In genomic region chr11:122727101-122727929, GRCh38 we compare ENCODE assay signal across 10 cellular contexts.
DNase-seq lines count a peak whose midpoint lies in the region; ATAC-seq, FAIRE-seq and TF ChIP-seq lines count a peak whose summit lies in the region.
"Had no signal": no experiment of that assay in that cellular context is flagged by ENCODE, and none has a peak within 500 bp of the region (broad histone marks: within the 10 kb centered on the region; RNA-seq: fewer than 3 reads in every experiment).

No MANE protein-coding gene starts in this region.

- no peaks in the 10 kb centered on the region for H3K27me3 ChIP-seq in GM23338 (ENCODE audit: insufficient read depth)
- H3K27me3 ChIP-seq in fibroblast of lung (ENCODE audit: control insufficient read depth, insufficient read depth, low read length), result no peaks in the 10 kb centered on the region
- no peaks in the 10 kb centered on the region for H3K27me3 ChIP-seq in thymus (ENCODE audit: control insufficient read depth, insufficient read depth)

- no peaks in the 10 kb centered on the region for H3K9me2 ChIP-seq in GM23338 (ENCODE audit: insufficient read depth)

- WGBS in thymus, result 40% methylated on average over 21 of the region's 21 CpGs

- DNase-seq in GM13977 (ENCODE audit: low spot score) (peak; percentile 53), GM23338 (ENCODE audit: low spot score) (no peak), fibroblast of lung (ENCODE audit: low read depth in 2 of 2) (no peak), H54 (ENCODE audit: insufficient read length, low spot score) (no peak), NCI-H446 treated with DMSO at 0.1 percent for 48 hours (lab: John Stamatoyannopoulos, UW) (no peak), SKM-1 (lab: John Stamatoyannopoulos, UW; ENCODE audit: unreplicated experiment) (no peak)

- FAIRE-seq in H54 (lab: Jason Lieb, UNC), result no peak
- FAIRE-seq: bronchial epithelial cell had no signal

- in situ Hi-C loops in GM13977 (cut with MboI; ENCODE audit: low pct_unique_long_range_greater_than_20kb, low sequenced_read_pairs, unreplicated experiment), result no loop called here

- TF ChIP-seq CTCF in GM13977 (IDR thresholded peaks at IDR 0.05; ENCODE audit: extremely low read depth, insufficient read depth, missing control alignments) (no peak), GM23338 (conservative IDR thresholded peaks at IDR 0.05; ENCODE audit: low read depth in 2 of 2) (no peak), fibroblast of lung (conservative IDR thresholded peaks at IDR 0.05 in 1 of 2, IDR thresholded peaks at IDR 0.05 in 1 of 2; ENCODE audit: low read depth in 1 of 2, low read length in 2 of 2) (no peak)

- no peak for ATAC-seq in GM23338

- H3K36me3 Mint-ChIP-seq in GM23338 (ENCODE audit: low read depth), result no peaks in the 10 kb centered on the region
- peaks cover 7% of the 10 kb centered on the region for H3K36me3 Mint-ChIP-seq in T-helper 1 cell treated with Interleukin-12 subunit alpha and Interleukin-12 subunit beta and Interleukin-4 antibody, amounts not matched to agents 30 μg/mL and 1 μg/mL, for 36 hours (ENCODE audit: low read depth)

- no peaks in the 10 kb centered on the region for H3F3A ChIP-seq in GM23338 (replicated peaks; ENCODE audit: low read depth)

- H3K4me3 ChIP-seq in GM23338, result no peak overlapping the region
- H3K4me3 ChIP-seq in fibroblast of lung (replicated peaks in 1 of 4; ENCODE audit: control extremely low read depth in 1 of 4, insufficient read depth in 1 of 4, low read depth in 3 of 4, low read length in 4 of 4), result peak overlapping the region in 1 of 4 experiments; percentile 10
- H3K4me3 ChIP-seq in thymus (ENCODE audit: low read length), result peak overlapping the region; percentile 38

- H2AFZ ChIP-seq in GM23338 (no peak overlapping the region), fibroblast of lung (ENCODE audit: low read length) (no peak overlapping the region)

- no peaks in the 10 kb centered on the region for H3K79me2 ChIP-seq in GM23338 (replicated peaks; ENCODE audit: insufficient read depth)
- peaks cover 12% of the 10 kb centered on the region for H3K79me2 ChIP-seq in fibroblast of lung (ENCODE audit: control insufficient read depth, insufficient read depth, low read length)

- peaks cover 11% of the 10 kb centered on the region; the same call in 1 of the 2 replicates for H3K4me1 ChIP-seq in GM23338 (ENCODE audit: insufficient read depth)
- H3K4me1 ChIP-seq in fibroblast of lung (ENCODE audit: control insufficient read depth, extremely low read depth, insufficient read depth, low read length), result peaks cover 31% of the 10 kb centered on the region
- peaks cover 64% of the 10 kb centered on the region for H3K4me1 ChIP-seq in thymus (ENCODE audit: control insufficient read depth, insufficient read depth, low read length)

- H3K36me3 ChIP-seq in GM23338 (ENCODE audit: insufficient read depth), result no peaks in the 10 kb centered on the region
- no peaks in the 10 kb centered on the region for H3K36me3 ChIP-seq in fibroblast of lung (ENCODE audit: control insufficient read depth, insufficient read depth, low read length)
- H3K36me3 ChIP-seq in thymus (ENCODE audit: control insufficient read depth, insufficient read depth), result no peaks in the 10 kb centered on the region

- no peak overlapping the region for H3K4me3 Mint-ChIP-seq in GM23338
- peak overlapping the region; percentile 71 for H3K4me3 Mint-ChIP-seq in T-helper 1 cell treated with Interleukin-12 subunit alpha and Interleukin-12 subunit beta and Interleukin-4 antibody, amounts not matched to agents 30 μg/mL and 1 μg/mL, for 36 hours

- peaks cover 4% of the 10 kb centered on the region for H3K27me3 Mint-ChIP-seq in GM23338 (ENCODE audit: insufficient read depth, low read depth, poor library complexity)
- peaks cover 16% of the 10 kb centered on the region for H3K27me3 Mint-ChIP-seq in T-helper 1 cell treated with Interleukin-12 subunit alpha and Interleukin-12 subunit beta and Interleukin-4 antibody, amounts not matched to agents 30 μg/mL and 1 μg/mL, for 36 hours (ENCODE audit: low read depth)

- H4K20me1 ChIP-seq in GM23338 (replicated peaks; ENCODE audit: insufficient read depth), result no peaks in the 10 kb centered on the region
- no peaks in the 10 kb centered on the region for H4K20me1 ChIP-seq in fibroblast of lung (ENCODE audit: control insufficient read depth, extremely low read depth, insufficient read depth, low read length)

- H3K9me3 ChIP-seq in fibroblast of lung (ENCODE audit: control insufficient read depth, insufficient read depth, low read depth, low read length), result no peaks in the 10 kb centered on the region
- H3K9me3 ChIP-seq in thymus (ENCODE audit: control insufficient read depth), result no peaks in the 10 kb centered on the region

- H3K9ac ChIP-seq in fibroblast of lung (ENCODE audit: insufficient read depth, low read length), result no peak overlapping the region

- H3K4me2 ChIP-seq in GM23338, result no peak overlapping the region
- peak overlapping the region; percentile 56 for H3K4me2 ChIP-seq in fibroblast of lung (ENCODE audit: extremely low read depth, insufficient read depth, low read length)

- H3K27ac ChIP-seq in GM23338 (ENCODE audit: low read depth) (no peak overlapping the region), fibroblast of lung (ENCODE audit: insufficient read depth, low read length) (no peak overlapping the region), thymus (ENCODE audit: low read depth) (peak overlapping the region; percentile 91)
- H3K27ac ChIP-seq: HL-60 had no signal

- peaks cover 19% of the 10 kb centered on the region for H3K4me1 Mint-ChIP-seq in GM23338
- peaks cover 40% of the 10 kb centered on the region for H3K4me1 Mint-ChIP-seq in T-helper 1 cell treated with Interleukin-12 subunit alpha and Interleukin-12 subunit beta and Interleukin-4 antibody, amounts not matched to agents 30 μg/mL and 1 μg/mL, for 36 hours (ENCODE audit: low read depth)

- H3K9me3 Mint-ChIP-seq in GM23338, result no peaks in the 10 kb centered on the region
- H3K9me3 Mint-ChIP-seq in T-helper 1 cell treated with Interleukin-12 subunit alpha and Interleukin-12 subunit beta and Interleukin-4 antibody, amounts not matched to agents 30 μg/mL and 1 μg/mL, for 36 hours, result no peaks in the 10 kb centered on the region

- H3K27ac Mint-ChIP-seq in GM23338, result peak overlapping the region; percentile 39
- H3K27ac Mint-ChIP-seq in T-helper 1 cell treated with Interleukin-12 subunit alpha and Interleukin-12 subunit beta and Interleukin-4 antibody, amounts not matched to agents 30 μg/mL and 1 μg/mL, for 36 hours, result peak overlapping the region; percentile 84

- no peak for TF ChIP-seq POLR2A in H54 (IDR thresholded peaks at IDR 0.05; ENCODE audit: low read depth, low read length)

TF ChIP-seq in GM23338, 12 proteins besides CTCF, POLR2A, EP300 and RAD21 (continues in another document):
- TF ChIP-seq EZH2phosphoT487 (IDR thresholded peaks at IDR 0.05; ENCODE audit: unreplicated experiment) (no peak), ETS1 (IDR thresholded peaks at IDR 0.05) (no peak), REST (IDR thresholded peaks at IDR 0.05; ENCODE audit: unreplicated experiment) (no peak), ZNF114 (CRISPR knock-in tag; IDR thresholded peaks at IDR 0.05) (no peak)
